ENCODE assay signal across 8 cellular contexts in genomic region chr10:92691042-92691590, GRCh38. TPM values are rescaled to one million over a fixed set of nuclear protein-coding genes. Genes with fewer than 3 reads are reported as not detected.
DNase-seq lines count a peak whose midpoint lies in the region; ATAC-seq and TF ChIP-seq lines count a peak whose summit lies in the region.

No MANE protein-coding gene starts in this region.

- H3K14ac ChIP-seq in H9 (ENCODE audit: insufficient read depth, low read length): no peak overlapping the region

- H3K4me3 ChIP-seq in right cardiac atrium (ENCODE audit: low read length): peak overlapping the region; percentile 36
- H3K4me3 ChIP-seq in skeletal muscle tissue (ENCODE audit: low read length in 3 of 3): peak overlapping the region in 2 of 3 donors; percentile 45 to 60

- ATAC-seq in activated CD8-positive, alpha-beta T cell treated with anti-CD3 and anti-CD28 coated beads, Interleukin-2, amount 10 ng/mL, durations not matched to agents 7 days and 5 days: no peak
- ATAC-seq in right cardiac atrium (no peak), GM19463 (IDR thresholded peaks at IDR 0.05; ENCODE audit: unreplicated experiment) (no peak)

- H3K79me1 ChIP-seq in H9 (ENCODE audit: insufficient read depth, low read depth, low read length, poor library complexity, severe bottlenecking): no peaks in the 10 kb centered on the region

- no peak overlapping the region for H2BK120ac ChIP-seq in H9 (ENCODE audit: low read depth, low read length, poor library complexity, severe bottlenecking)

- no peaks in the 10 kb centered on the region for H4K20me1 ChIP-seq in H9 (ENCODE audit: control insufficient read depth, insufficient read depth, insufficient read length)

- no CpG with 5 or more reads among the region's 26 CpGs for WGBS in H9 (ENCODE audit: extremely low coverage, insufficient read length, low lambda C conversion rate)
- WGBS in right cardiac atrium: 38% methylated on average over 26 of the region's 26 CpGs

- H3K4me1 ChIP-seq in H9 (ENCODE audit: insufficient read depth, low read length): no peaks in the 10 kb centered on the region; the same call in 1 of the 2 replicates
- no peaks in the 10 kb centered on the region for H3K4me1 ChIP-seq in right cardiac atrium (ENCODE audit: control insufficient read depth, insufficient read depth, low read length)
- peaks cover 0 to 8% (median 6%) of the 10 kb centered on the region in 3 donors for H3K4me1 ChIP-seq in skeletal muscle tissue (ENCODE audit: control insufficient read depth in 3 of 3, insufficient read depth in 3 of 3, low read length in 3 of 3)

- H2BK12ac ChIP-seq in H9 (ENCODE audit: insufficient read length, low read depth, low read length): no peak overlapping the region

- CTCF ChIA-PET in activated CD8-positive, alpha-beta T cell treated with anti-CD3 and anti-CD28 coated beads, Interleukin-2, amount 10 ng/mL, durations not matched to agents 7 days and 5 days (lab: Charles Lee): interaction anchor here (1.1 kb wide), 1 partner anchor 152 kb away, joined by 3 read pairs; no protein-coding TSS in a partner anchor

- no peaks in the 10 kb centered on the region for H3K79me2 ChIP-seq in H9 (ENCODE audit: insufficient read depth, low read length)

- H3K23me2 ChIP-seq in H9 (ENCODE audit: insufficient read length, low read depth, low read length, poor library complexity, severe bottlenecking): peaks cover 38% of the 10 kb centered on the region

- DNase-seq in H9 (peak; percentile 45), right cardiac atrium (peak in 2 of 3 donors; percentile 37 to 67), kidney tubule cell (ENCODE audit: low spot score) (no peak), anterior cingulate cortex (lab: John Stamatoyannopoulos, UW) (no peak), GM19238 (ENCODE audit: insufficient read length, low spot score) (no peak)
- no peak for DNase-seq in activated CD8-positive, alpha-beta T cell treated with anti-CD3 and anti-CD28 coated beads, Interleukin-2, amount 10 ng/mL, durations not matched to agents 7 days and 5 days

- peaks cover 93% of the 10 kb centered on the region for H3K27me3 Mint-ChIP-seq in H9 (ENCODE audit: low read depth)
- peaks cover 61% of the 10 kb centered on the region for H3K27me3 Mint-ChIP-seq in activated CD8-positive, alpha-beta T cell treated with anti-CD3 and anti-CD28 coated beads, Interleukin-2, amount 10 ng/mL, durations not matched to agents 7 days and 5 days (ENCODE audit: low read depth)

- H3K9me3 ChIP-seq in H9 (ENCODE audit: control insufficient read depth, low read depth, low read length) (no peaks in the 10 kb centered on the region), right cardiac atrium (ENCODE audit: control insufficient read depth, low read length) (no peaks in the 10 kb centered on the region), skeletal muscle tissue (ENCODE audit: control insufficient read depth in 3 of 3, low read length in 3 of 3) (no peaks in the 10 kb centered on the region)

- POLR2A ChIA-PET in activated CD8-positive, alpha-beta T cell treated with anti-CD3 and anti-CD28 coated beads, Interleukin-2, amount 10 ng/mL, durations not matched to agents 7 days and 5 days (lab: Charles Lee): interaction anchor here (0.8 kb wide), 1 partner anchor 10 kb away, joined by 4 read pairs; no protein-coding TSS in a partner anchor

- peaks cover 23 to 32% of the 10 kb centered on the region in 2 experiments for H3K4me1 Mint-ChIP-seq in H9
- H3K4me1 Mint-ChIP-seq in activated CD8-positive, alpha-beta T cell treated with anti-CD3 and anti-CD28 coated beads, Interleukin-2, amount 10 ng/mL, durations not matched to agents 7 days and 5 days (ENCODE audit: low read depth): peaks cover 28% of the 10 kb centered on the region

- no peak overlapping the region for H2BK20ac ChIP-seq in H9 (ENCODE audit: low read depth, low read length, poor library complexity, severe bottlenecking)

- H3K9ac ChIP-seq in H9 (ENCODE audit: extremely low read depth, insufficient read length, low read length): no peak overlapping the region
- H3K9ac ChIP-seq in skeletal muscle tissue (ENCODE audit: low read depth in 1 of 3, low read length in 3 of 3): peak overlapping the region; percentile 16 to 64 (median 36)

- no peak overlapping the region for H3K56ac ChIP-seq in H9 (ENCODE audit: insufficient read length, low read depth, low read length)

- H2AFZ ChIP-seq in H9 (ENCODE audit: low read length): no peak overlapping the region

- intact Hi-C loops in right cardiac atrium (cut with DNase I): no loop called here

- H2AK5ac ChIP-seq in H9 (ENCODE audit: insufficient read length, low read length): no peak overlapping the region

- H3K27me3 ChIP-seq in H9 (ENCODE audit: insufficient read depth, low read length) (peaks cover 51% of the 10 kb centered on the region), right cardiac atrium (ENCODE audit: control insufficient read depth, insufficient read depth) (no peaks in the 10 kb centered on the region), skeletal muscle tissue (ENCODE audit: control insufficient read depth in 3 of 3, insufficient read depth in 3 of 3, low read length in 3 of 3) (peaks cover 37 to 42% (median 42%) of the 10 kb centered on the region in 3 donors)

- no peak overlapping the region for H3K27ac Mint-ChIP-seq in H9
- H3K27ac Mint-ChIP-seq in activated CD8-positive, alpha-beta T cell treated with anti-CD3 and anti-CD28 coated beads, Interleukin-2, amount 10 ng/mL, durations not matched to agents 7 days and 5 days: peak overlapping the region; percentile 57

- no peak overlapping the region for H3K18ac ChIP-seq in H9 (ENCODE audit: insufficient read length, low read depth, low read length)

- peak overlapping the region; percentile 38 to 77 for H3K4me3 Mint-ChIP-seq in H9
- peak overlapping the region; percentile 63 for H3K4me3 Mint-ChIP-seq in activated CD8-positive, alpha-beta T cell treated with anti-CD3 and anti-CD28 coated beads, Interleukin-2, amount 10 ng/mL, durations not matched to agents 7 days and 5 days

- H4K5ac ChIP-seq in H9 (ENCODE audit: insufficient read length, low read depth, low read length): no peak overlapping the region

- H4K91ac ChIP-seq in H9 (ENCODE audit: insufficient read length, low read depth, low read length): no peak overlapping the region

- no peak overlapping the region for H3K23ac ChIP-seq in H9 (ENCODE audit: insufficient read length, low read depth, low read length)

- H3K4me2 ChIP-seq in H9 (ENCODE audit: insufficient read depth, insufficient read length, low read length): peak overlapping the region; percentile 82

- TF ChIP-seq CTCF in H9 (conservative IDR thresholded peaks at IDR 0.05): no peak

- no peak overlapping the region for H4K8ac ChIP-seq in H9 (replicated peaks; ENCODE audit: insufficient read length, low read depth, low read length)

- H3T11ph ChIP-seq in H9 (ENCODE audit: low read length): no peak overlapping the region

- H3K27ac ChIP-seq in H9 (ENCODE audit: insufficient read length, low read depth, low read length) (no peak overlapping the region), right cardiac atrium (ENCODE audit: low read length) (peak overlapping the region; percentile 28), skeletal muscle tissue (ENCODE audit: low read depth, low read length) (peak overlapping the region; percentile 70)

- peaks cover 0 to 5% (median 0%) of the 10 kb centered on the region in 3 experiments; a peak in 2 of 7 replicates for H3K36me3 Mint-ChIP-seq in H9 (ENCODE audit: insufficient read depth in 1 of 3, low read depth in 3 of 3)
- no peaks in the 10 kb centered on the region for H3K36me3 Mint-ChIP-seq in activated CD8-positive, alpha-beta T cell treated with anti-CD3 and anti-CD28 coated beads, Interleukin-2, amount 10 ng/mL, durations not matched to agents 7 days and 5 days (ENCODE audit: low read depth)

- no peak overlapping the region for H2BK5ac ChIP-seq in H9 (ENCODE audit: insufficient read length, low read length)

- H3K9me3 Mint-ChIP-seq in H9: peaks cover 0 to 2% of the 10 kb centered on the region in 2 experiments; a peak in 2 of 5 replicates
- no peaks in the 10 kb centered on the region for H3K9me3 Mint-ChIP-seq in activated CD8-positive, alpha-beta T cell treated with anti-CD3 and anti-CD28 coated beads, Interleukin-2, amount 10 ng/mL, durations not matched to agents 7 days and 5 days (ENCODE audit: insufficient read depth)

- H2BK15ac ChIP-seq in H9 (ENCODE audit: low read depth, low read length): no peak overlapping the region

- H3K4ac ChIP-seq in H9 (ENCODE audit: low read depth, low read length): no peak overlapping the region

- H3K36me3 ChIP-seq in skeletal muscle tissue (ENCODE audit: control insufficient read depth in 3 of 3, insufficient read depth in 3 of 3, low read length in 3 of 3): no peaks in the 10 kb centered on the region

RNA-seq across cellular contexts. Expression of gene HHEX, which starts 1.4 kb away (rescaled TPM):
- total RNA-seq in H9 (2021): 1.8 and 2.2 TPM in 2 replicates
- total RNA-seq in activated CD8-positive, alpha-beta T cell treated with anti-CD3 and anti-CD28 coated beads, Interleukin-2, amount 10 ng/mL, durations not matched to agents 7 days and 5 days: under 1 TPM in 1 of 2 experiments, not detected in 1; 0.13 TPM
- total RNA-seq in right cardiac atrium: 1 to 10 TPM; 2.6 to 6.9 (median 4.7) TPM
- polyA plus RNA-seq in right cardiac atrium: 4.7 TPM
- 3.1 TPM for total RNA-seq in skeletal muscle tissue

Comparison
In these comparisons a context has a peak if more than half of its experiments do, and no peak if none do; other contexts are left out.
1. DNase-seq: peak in H9 (single experiment) and right cardiac atrium (2 of 3); none in activated CD8-positive, alpha-beta T cell treated with anti-CD3 and anti-CD28 coated beads, Interleukin-2, amount 10 ng/mL, durations not matched to agents 7 days and 5 days (single experiment), kidney tubule cell (single experiment), anterior cingulate cortex (0 of 58) and GM19238 (single experiment).